11 cellular contexts compared by ENCODE assay signal in the genomic region with DNA sequence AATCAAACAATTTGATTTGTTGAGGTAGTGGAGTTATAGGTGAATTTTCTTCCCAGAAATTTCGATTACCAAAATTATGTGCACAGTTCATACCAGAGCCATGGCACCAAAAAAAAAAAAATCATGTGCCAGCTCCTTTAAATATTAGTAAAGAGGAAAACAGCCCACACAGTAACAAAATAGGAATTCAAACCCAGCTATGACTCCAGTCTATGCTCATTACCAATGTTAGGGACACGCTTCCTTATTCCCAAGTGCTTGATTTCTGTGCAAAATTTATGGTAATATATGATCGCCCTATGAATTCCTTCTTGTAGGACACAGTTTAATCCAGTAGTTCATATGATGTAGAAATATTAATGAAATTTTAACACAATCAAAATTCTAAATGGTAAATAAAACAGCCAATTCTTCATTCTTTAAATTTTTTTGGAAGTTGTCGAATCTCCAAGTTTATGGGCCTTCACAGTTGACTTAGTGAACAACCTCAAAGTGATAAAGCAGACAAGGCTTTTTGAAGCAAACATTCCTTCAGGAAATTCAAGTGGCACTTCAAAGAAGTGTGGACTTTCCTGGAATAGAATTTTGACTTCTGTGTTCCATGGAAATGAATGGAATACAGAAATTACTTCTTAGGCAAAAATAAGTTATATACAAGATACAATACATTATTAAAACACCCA. TPM values are rescaled to one million over a fixed set of nuclear protein-coding genes. Genes with fewer than 3 reads are reported as not detected.
DNase-seq lines count a peak whose midpoint lies in the region; ATAC-seq and TF ChIP-seq lines count a peak whose summit lies in the region.
"Had no signal": no experiment of that assay in that cellular context is flagged by ENCODE, and none has a peak within 500 bp of the region (broad histone marks: within the 10 kb centered on the region; RNA-seq: fewer than 3 reads in every experiment).

No MANE protein-coding gene starts in this region.

- no peaks in the 10 kb centered on the region for H3K27me3 ChIP-seq in cardiac muscle cell
- H3K27me3 ChIP-seq in left lung, result no peaks in the 10 kb centered on the region
- no peaks in the 10 kb centered on the region for H3K27me3 ChIP-seq in thyroid gland
- H3K27me3 ChIP-seq in sigmoid colon, result no peaks in the 10 kb centered on the region
- H3K27me3 ChIP-seq: right atrium auricular region, SJSA1 had no signal

- intact Hi-C loops in left cardiac atrium (cut with DNase I) (no loop called here), left lung (cut with DNase I) (no loop called here), thyroid gland (cut with DNase I) (loop anchor here (10.0 kb wide), 2 partner anchors 61 to 299 kb away; no protein-coding TSS in a partner anchor), sigmoid colon (cut with DNase I) (no loop called here), CD14-positive monocyte (cut with micrococcal nuclease) (no loop called here)

- H3K4me3 Mint-ChIP-seq in CD14-positive monocyte, result no peak overlapping the region

- no peaks in the 10 kb centered on the region for H3K27me3 Mint-ChIP-seq in CD14-positive monocyte (ENCODE audit: low read depth in 3 of 3)

- TF ChIP-seq EP300 in sigmoid colon (IDR thresholded peaks at IDR 0.05), result no peak

- WGBS in thyroid gland, 2 donors, result 81 to 84% methylated on average over 4 of the region's 4 CpGs
- 74 to 88% methylated on average over 4 of the region's 4 CpGs for WGBS in sigmoid colon, 2 donors

- H3K4me1 Mint-ChIP-seq in CD14-positive monocyte, result peaks cover 30% of the 10 kb centered on the region

- TF ChIP-seq POLR2A in thyroid gland (IDR thresholded peaks at IDR 0.05), result no peak
- no peak for TF ChIP-seq POLR2A in sigmoid colon (IDR thresholded peaks at IDR 0.05)

- H3K4me1 ChIP-seq in cardiac muscle cell (ENCODE audit: low read depth) (peaks cover 28% of the 10 kb centered on the region), left lung (peaks cover 13 to 72% of the 10 kb centered on the region in 2 donors), thyroid gland (peaks cover 30 to 45% of the 10 kb centered on the region in 2 donors), sigmoid colon (peaks cover 0 to 68% (median 41%) of the 10 kb centered on the region in 4 donors)

- no peaks in the 10 kb centered on the region for H3K9me3 ChIP-seq in cardiac muscle cell (ENCODE audit: low read depth)
- no peaks in the 10 kb centered on the region for H3K9me3 ChIP-seq in left lung
- H3K9me3 ChIP-seq in thyroid gland, result no peaks in the 10 kb centered on the region
- no peaks in the 10 kb centered on the region for H3K9me3 ChIP-seq in sigmoid colon
- H3K9me3 ChIP-seq: HAP-1, right atrium auricular region, SJSA1 had no signal

- no peak overlapping the region for H3K27ac Mint-ChIP-seq in CD14-positive monocyte

- no peak for ATAC-seq in left cardiac atrium
- ATAC-seq in left lung, result peak; percentile 27
- no peak for ATAC-seq in GM18867 (IDR thresholded peaks at IDR 0.05; ENCODE audit: unreplicated experiment)

- H3K4me3 ChIP-seq in cardiac muscle cell (peak overlapping the region; percentile 56), left lung (peak overlapping the region; percentile 60 to 67), thyroid gland (replicated peaks in 1 of 3) (no peak overlapping the region), sigmoid colon (peak overlapping the region in 1 of 4 donors; percentile 74)
- H3K4me3 ChIP-seq: SJSA1 had no signal

- peaks cover 24 to 31% of the 10 kb centered on the region in 2 donors for H3K36me3 Mint-ChIP-seq in CD14-positive monocyte

- H3K36me3 ChIP-seq in cardiac muscle cell, result peaks cover 8% of the 10 kb centered on the region
- peaks cover 0 to 12% of the 10 kb centered on the region in 2 donors for H3K36me3 ChIP-seq in left lung
- H3K36me3 ChIP-seq in thyroid gland, result peaks cover 0 to 3% of the 10 kb centered on the region in 2 donors
- H3K36me3 ChIP-seq in sigmoid colon, result peaks cover 0 to 21% (median 3%) of the 10 kb centered on the region in 4 donors

- TF ChIP-seq CTCF in cardiac muscle cell (IDR thresholded peaks at IDR 0.05; ENCODE audit: low read depth, low read length), result no peak
- TF ChIP-seq CTCF in left lung (IDR thresholded peaks at IDR 0.05), result no peak
- no peak for TF ChIP-seq CTCF in thyroid gland (IDR thresholded peaks at IDR 0.05)
- TF ChIP-seq CTCF in sigmoid colon (IDR thresholded peaks at IDR 0.05), result no peak
- no peak for TF ChIP-seq CTCF in CD14-positive monocyte (IDR thresholded peaks at IDR 0.05)

- DNase-seq in cardiac muscle cell (ENCODE audit: low read depth in 1 of 2, low spot score in 1 of 2) (peak in 1 of 2 donors; percentile 24), left cardiac atrium (no peak), astrocyte of the hippocampus (ENCODE audit: low read depth, low spot score) (peak; percentile 29), left lung (no peak), thyroid gland (no peak), sigmoid colon (no peak), CD14-positive monocyte (ENCODE audit: low spot score) (no peak)

- no peaks in the 10 kb centered on the region for H3K9me3 Mint-ChIP-seq in CD14-positive monocyte

- peak overlapping the region; percentile 64 for H3K27ac ChIP-seq in cardiac muscle cell
- peak overlapping the region; percentile 75 to 76 for H3K27ac ChIP-seq in left lung
- H3K27ac ChIP-seq in thyroid gland, result peak overlapping the region; percentile 16 to 64 (median 51)
- H3K27ac ChIP-seq in sigmoid colon, result no peak overlapping the region
- H3K27ac ChIP-seq: SJSA1 had no signal

RNA-seq across cellular contexts. Expression of gene TOR1AIP2, which starts 1.9 kb away (rescaled TPM):
- total RNA-seq in cardiac muscle cell (56.2 and 75.6 TPM in 2 replicates), left cardiac atrium (10 to 100 TPM; 40.8 to 55.7 TPM), left lung (100 to 1,000 TPM; 108 to 109 TPM), thyroid gland (100 to 1,000 TPM in 2 of 4 donors, 10 to 100 TPM in 2; 70.1 to 115 (median 86.9) TPM), sigmoid colon (10 to 100 TPM; 43.2 to 47.9 (median 45.1) TPM)
- polyA plus RNA-seq in cardiac muscle cell (20.7 and 21.9 TPM in 2 replicates), sigmoid colon (10 to 100 TPM in 1 of 3 donors, 1 to 10 TPM in 2; 4.2 to 15.0 (median 8.8) TPM), CD14-positive monocyte (10 to 100 TPM in 1 of 2 donors, 1 to 10 TPM in 1; 9.9 to 20.5 TPM)

RNA-seq across cellular contexts. Expression of gene TOR1AIP1, which starts 6.3 kb away (rescaled TPM):
- total RNA-seq in cardiac muscle cell (19.6 and 20.3 TPM in 2 replicates), left cardiac atrium (10 to 100 TPM; 48.3 to 50.4 TPM), left lung (10 to 100 TPM; 48.6 to 54.5 TPM), thyroid gland (100 to 1,000 TPM in 3 of 4 donors, 10 to 100 TPM in 1; 91.1 to 116 (median 104) TPM), sigmoid colon (100 to 1,000 TPM; 117 to 152 (median 126) TPM)
- polyA plus RNA-seq in cardiac muscle cell (18.2 and 24.0 TPM in 2 replicates), sigmoid colon (10 to 100 TPM; 13.2 to 21.1 (median 13.2) TPM), CD14-positive monocyte (100 to 1,000 TPM in 1 of 2 donors, 10 to 100 TPM in 1; 77.5 to 114 TPM)

Comparison
In these comparisons a context has a peak if more than half of its experiments do, and no peak if none do; other contexts are left out.
1. H3K27ac ChIP-seq: peak in cardiac muscle cell (single experiment), left lung (2 of 2) and thyroid gland (3 of 3); none in sigmoid colon (0 of 4).
2. H3K4me3 ChIP-seq: peak in cardiac muscle cell (single experiment) and left lung (2 of 2); none in thyroid gland (0 of 3).